1 cellular context compared by ENCODE assay signal in genomic region chr15:34367128-34368081, GRCh38.
TF ChIP-seq lines count a peak whose summit lies in the region.

Gene LPCAT4 (minus strand): TSS chr15:34367196. CDS start chr15:34367100, 96 bp downstream.

TF ChIP-seq in HepG2, 621 proteins besides CTCF, POLR2A, EP300 and RAD21 (continued from another document and continues in another):
- TF ChIP-seq ZBTB26 (CRISPR knock-in tag; IDR thresholded peaks at IDR 0.05; ENCODE audit: borderline replicate concordance) (no peak), ZSCAN20 (CRISPR knock-in tag; IDR thresholded peaks at IDR 0.05; ENCODE audit: borderline replicate concordance) (0 out of 2 replicates have a peak, but pooled peaks have one; percentile 52), BORCS8-MEF2B (CRISPR knock-in tag; IDR thresholded peaks at IDR 0.05) (peak; percentile 65; the same call in 1 of the 2 replicates), RBM39 (IDR thresholded peaks at IDR 0.05; ENCODE audit: low read depth, low read length, poor library complexity, severe bottlenecking) (peak; percentile 65), ZNF530 (CRISPR knock-in tag; IDR thresholded peaks at IDR 0.05; ENCODE audit: low read depth) (no peak), ZNF576 (CRISPR knock-in tag; IDR thresholded peaks at IDR 0.05) (no peak), ZNF550 (CRISPR knock-in tag; IDR thresholded peaks at IDR 0.05; ENCODE audit: borderline replicate concordance) (no peak), ZNF431 (CRISPR knock-in tag; IDR thresholded peaks at IDR 0.05; ENCODE audit: borderline replicate concordance, low read depth) (no peak), CAMTA2 (CRISPR knock-in tag; IDR thresholded peaks at IDR 0.05; ENCODE audit: borderline replicate concordance) (no peak), ZNF619 (CRISPR knock-in tag; IDR thresholded peaks at IDR 0.05) (no peak), RELA (CRISPR knock-in tag; IDR thresholded peaks at IDR 0.05) (no peak), ZNF543 (CRISPR knock-in tag; IDR thresholded peaks at IDR 0.05) (no peak), MXD1 (CRISPR knock-in tag; IDR thresholded peaks at IDR 0.05) (peak; percentile 91), ZBTB14 (CRISPR knock-in tag; IDR thresholded peaks at IDR 0.05) (no peak), ZNF496 (CRISPR knock-in tag; IDR thresholded peaks at IDR 0.05; ENCODE audit: insufficient replicate concordance) (no peak), SRSF4 (IDR thresholded peaks at IDR 0.05; ENCODE audit: low read depth, low read length, poor library complexity, severe bottlenecking) (no peak), KLF16 (CRISPR knock-in tag; IDR thresholded peaks at IDR 0.05) (peak in 1 of 2 experiments; percentile 81; a peak in 2 of 4 replicates), RNF219 (CRISPR knock-in tag; IDR thresholded peaks at IDR 0.05) (no peak), MBD4 (IDR thresholded peaks at IDR 0.05; ENCODE audit: borderline replicate concordance, low read length) (no peak), EEA1 (CRISPR knock-in tag; IDR thresholded peaks at IDR 0.05; ENCODE audit: borderline replicate concordance) (peak; percentile 65; the same call in 1 of the 2 replicates), ZNF3 (CRISPR knock-in tag; IDR thresholded peaks at IDR 0.05) (no peak), SMAD9 (CRISPR knock-in tag; IDR thresholded peaks at IDR 0.05) (no peak), ZNF20 (CRISPR knock-in tag; IDR thresholded peaks at IDR 0.05) (0 out of 2 replicates have a peak, but pooled peaks have one; percentile 79), ARNTL (CRISPR knock-in tag; IDR thresholded peaks at IDR 0.05) (0 out of 2 replicates have a peak, but pooled peaks have one; percentile 29), KDM6A (CRISPR knock-in tag; IDR thresholded peaks at IDR 0.05; ENCODE audit: low read depth) (no peak), ERF (CRISPR knock-in tag; IDR thresholded peaks at IDR 0.05) (peak; percentile 68), KLF13 (CRISPR knock-in tag; IDR thresholded peaks at IDR 0.05) (peak; percentile 57; the same call in 1 of the 2 replicates), CBX1 (IDR thresholded peaks at IDR 0.05; ENCODE audit: low read depth) (no peak), ZNF432 (CRISPR knock-in tag; IDR thresholded peaks at IDR 0.05; ENCODE audit: borderline replicate concordance) (no peak), SSRP1 (CRISPR knock-in tag; IDR thresholded peaks at IDR 0.05) (no peak), GTF2F1 (IDR thresholded peaks at IDR 0.05; ENCODE audit: low read length) (no peak), XRCC5 (optimal IDR thresholded peaks at IDR 0.05; ENCODE audit: low read length) (no peak), ZNF234 (CRISPR knock-in tag; conservative IDR thresholded peaks at IDR 0.05) (no peak), PAF1 (CRISPR knock-in tag; IDR thresholded peaks at IDR 0.05) (no peak), NR2C2 (CRISPR knock-in tag; IDR thresholded peaks at IDR 0.05; ENCODE audit: borderline replicate concordance) (peak; percentile 43; the same call in 1 of the 2 replicates), CCDC6 (CRISPR knock-in tag; IDR thresholded peaks at IDR 0.05) (0 out of 2 replicates have a peak, but pooled peaks have one; percentile 53), POLR2AphosphoS5 (IDR thresholded peaks at IDR 0.05; ENCODE audit: low read depth, low read length) (peak; percentile 81), TAF1 (CRISPR knock-in tag; IDR thresholded peaks at IDR 0.05) (peak; percentile 89), ZNF703 (CRISPR knock-in tag; IDR thresholded peaks at IDR 0.05; ENCODE audit: borderline replicate concordance) (no peak), IRF2 (CRISPR knock-in tag; IDR thresholded peaks at IDR 0.05) (peak; percentile 38; the same call in 1 of the 2 replicates), REL (CRISPR knock-in tag; conservative IDR thresholded peaks at IDR 0.05) (no peak), ZNF225 (CRISPR knock-in tag; IDR thresholded peaks at IDR 0.05) (peak; percentile 79; the same call in 1 of the 2 replicates), ZKSCAN8 (CRISPR knock-in tag; IDR thresholded peaks at IDR 0.05; ENCODE audit: borderline replicate concordance) (no peak), MEIS2 (CRISPR knock-in tag; IDR thresholded peaks at IDR 0.05) (no peak; the same call in 1 of the 2 replicates), HNF1B (CRISPR knock-in tag; IDR thresholded peaks at IDR 0.05) (peak; percentile 76; the same call in 1 of the 2 replicates), MAFF (IDR thresholded peaks at IDR 0.05; ENCODE audit: low read depth, low read length) (no peak), TEF (CRISPR knock-in tag; IDR thresholded peaks at IDR 0.05) (no peak), ZNF614 (CRISPR knock-in tag; IDR thresholded peaks at IDR 0.05; ENCODE audit: borderline replicate concordance) (0 out of 2 replicates have a peak, but pooled peaks have one; percentile 55), HDAC1 (CRISPR knock-in tag; IDR thresholded peaks at IDR 0.05) (peak; percentile 86), ZNF318 (CRISPR knock-in tag; IDR thresholded peaks at IDR 0.05) (no peak), HNRNPH1 (optimal IDR thresholded peaks at IDR 0.05; ENCODE audit: low read depth, low read length) (no peak), UBTF (CRISPR knock-in tag; IDR thresholded peaks at IDR 0.05) (peak; percentile 92)
